ENCODE assay signal across 15 cellular contexts in the genomic region with DNA sequence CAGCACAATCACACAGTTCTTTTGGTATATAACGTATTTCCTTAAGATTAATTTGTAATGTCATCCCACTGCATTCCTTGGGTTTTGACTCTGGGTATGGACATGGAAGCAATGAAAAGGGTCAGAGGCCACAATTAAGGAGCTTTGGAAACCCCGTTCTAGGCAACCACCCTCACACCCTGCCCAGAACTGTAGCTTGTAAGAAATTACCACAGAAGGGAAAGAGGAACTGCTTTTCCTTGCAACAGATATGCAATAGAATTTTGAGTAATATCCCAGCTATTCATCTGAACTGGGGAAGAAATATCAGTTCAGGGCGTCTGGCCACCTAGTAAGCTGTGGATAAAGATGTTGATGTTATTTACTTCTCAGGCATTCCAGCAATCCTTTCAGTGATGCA. TPM values are rescaled to one million over a fixed set of nuclear protein-coding genes. Genes with fewer than 3 reads are reported as not detected.
"Had no signal": no experiment of that assay in that cellular context is flagged by ENCODE, and none has a peak within 500 bp of the region (broad histone marks: within the 10 kb centered on the region; RNA-seq: fewer than 3 reads in every experiment).

No MANE protein-coding gene starts in this region.

- FAIRE-seq: kidney, pancreas had no signal

- H3K36me3 ChIP-seq: left ventricle myocardium inferior, pancreas had no signal

- H3K4me1 ChIP-seq: left ventricle myocardium inferior, pancreas had no signal

- DNase-seq: activated B cell treated with CpG ODN at 0.5 μM for 24 hours; activated CD4-positive, alpha-beta T cell treated with anti-CD3 and anti-CD28 coated beads, Interleukin-2, amount 10 ng/mL, durations not matched to agents 7 days and 5 days; activated CD8-positive, alpha-beta memory T cell treated with anti-CD3 and anti-CD28 coated beads for 24 hours; kidney; left ventricle myocardium inferior; mesenchymal stem cell; pancreas; stimulated activated CD4-positive, alpha-beta T cell treated with anti-CD3 and anti-CD28 coated beads, Interleukin-4, amount 100 ng/mL, for 1 hour; T1000 had no signal

- H3K4me3 ChIP-seq: left ventricle myocardium inferior, pancreas had no signal

- H3K27me3 ChIP-seq: pancreas had no signal

- H3K9me3 ChIP-seq: left ventricle myocardium inferior, pancreas had no signal

- H3K27ac ChIP-seq: left ventricle myocardium inferior, pancreas had no signal

- ATAC-seq: pancreas had no signal

RNA-seq across cellular contexts. Expression of a gene that starts 1.0 kb away (rescaled TPM):
- total RNA-seq: activated B cell treated with CpG ODN at 0.5 μM for 24 hours; activated CD4-positive, alpha-beta T cell treated with anti-CD3 and anti-CD28 coated beads, Interleukin-2, amount 10 ng/mL, durations not matched to agents 7 days and 5 days; epithelial cell of proximal tubule; kidney; left ventricle myocardium inferior; neural crest cell; renal cortical epithelial cell; temporal lobe had no signal
- polyA plus RNA-seq: pancreas, urinary bladder had no signal

RNA-seq across cellular contexts. Expression of a gene that starts 34.5 kb away (rescaled TPM):
- total RNA-seq: activated B cell treated with CpG ODN at 0.5 μM for 24 hours; activated CD4-positive, alpha-beta T cell treated with anti-CD3 and anti-CD28 coated beads, Interleukin-2, amount 10 ng/mL, durations not matched to agents 7 days and 5 days; activated T-helper 2 cell treated with anti-CD3 and anti-CD28 coated beads, Interferon-gamma antibody, Interleukin-2, Interleukin-4, amounts not matched to agents 10 μg/mL and 5 μg/mL and 100 μg/mL, durations not matched to agents 14 hours and 24 hours and 36 hours; epithelial cell of proximal tubule; kidney; left ventricle myocardium inferior; neural crest cell; pancreas; renal cortical epithelial cell; temporal lobe; urinary bladder had no signal
- polyA plus RNA-seq: pancreas, urinary bladder had no signal

RNA-seq across cellular contexts. Expression of a gene that starts 39.8 kb away (rescaled TPM):
- total RNA-seq: activated B cell treated with CpG ODN at 0.5 μM for 24 hours; activated CD4-positive, alpha-beta T cell treated with anti-CD3 and anti-CD28 coated beads, Interleukin-2, amount 10 ng/mL, durations not matched to agents 7 days and 5 days; activated T-helper 2 cell treated with anti-CD3 and anti-CD28 coated beads, Interferon-gamma antibody, Interleukin-2, Interleukin-4, amounts not matched to agents 10 μg/mL and 5 μg/mL and 100 μg/mL, durations not matched to agents 14 hours and 24 hours and 36 hours; epithelial cell of proximal tubule; kidney; left ventricle myocardium inferior; neural crest cell; pancreas; renal cortical epithelial cell; temporal lobe; urinary bladder had no signal
- polyA plus RNA-seq: pancreas, urinary bladder had no signal
